18 cellular contexts compared by ENCODE assay signal in genomic region chr11:96072592-96072991, GRCh38.
DNase-seq lines count a peak whose midpoint lies in the region; ATAC-seq and TF ChIP-seq lines count a peak whose summit lies in the region.
"Had no signal": no experiment of that assay in that cellular context is flagged by ENCODE, and none has a peak within 500 bp of the region (broad histone marks: within the 10 kb centered on the region; RNA-seq: fewer than 3 reads in every experiment).

No MANE protein-coding gene starts in this region.

- H3K9me3 Mint-ChIP-seq in activated naive CD4-positive, alpha-beta T cell treated with anti-CD3 and anti-CD28 coated beads for 36 hours, result no peaks in the 10 kb centered on the region

- TF ChIP-seq CTCF in fibroblast of the aortic adventitia (IDR thresholded peaks at IDR 0.05; ENCODE audit: insufficient read depth, low read length) (no peak), tibial artery (IDR thresholded peaks at IDR 0.05) (no peak), esophagus muscularis mucosa (IDR thresholded peaks at IDR 0.05) (no peak), mucosa of descending colon (IDR thresholded peaks at IDR 0.05) (no peak)

- peak overlapping the region; percentile 16 for H3K27ac Mint-ChIP-seq in activated naive CD4-positive, alpha-beta T cell treated with anti-CD3 and anti-CD28 coated beads for 36 hours

- DNase-seq in activated naive CD4-positive, alpha-beta T cell treated with anti-CD3 and anti-CD28 coated beads for 36 hours, result no peak
- no peak for DNase-seq in activated naive CD4-positive, alpha-beta T cell (lab: John Stamatoyannopoulos, UW)
- DNase-seq in fibroblast of the aortic adventitia (ENCODE audit: low read depth) (peak; percentile 53), left ventricle myocardium superior (peak; percentile 37), tibial artery (peak; percentile 52 to 83), esophagus muscularis mucosa (ENCODE audit: extremely low spot score) (no peak), mucosa of descending colon (no peak)
- DNase-seq: BE2C, EL, GF-D8, KG1, NCI-H1092, NCI-H1436, NCI-H187 treated with DMSO at 0.1 percent for 48 hours, NCI-H2107, NCI-H510A, NCI-H748 treated with DMSO at 0.1 percent for 48 hours had no signal

- H3K27me3 ChIP-seq in tibial artery (no peaks in the 10 kb centered on the region), esophagus muscularis mucosa (no peaks in the 10 kb centered on the region)
- H3K27me3 ChIP-seq: BE2C had no signal

- peaks cover 26% of the 10 kb centered on the region for H3K36me3 Mint-ChIP-seq in activated naive CD4-positive, alpha-beta T cell treated with anti-CD3 and anti-CD28 coated beads for 36 hours (ENCODE audit: low read depth)

- no peak overlapping the region for H3K4me3 Mint-ChIP-seq in activated naive CD4-positive, alpha-beta T cell treated with anti-CD3 and anti-CD28 coated beads for 36 hours

- peaks cover 0 to 60% (median 25%) of the 10 kb centered on the region in 4 donors for H3K4me1 ChIP-seq in tibial artery
- H3K4me1 ChIP-seq in esophagus muscularis mucosa, result peaks cover 3 to 17% (median 10%) of the 10 kb centered on the region in 4 donors
- peaks cover 20% of the 10 kb centered on the region for H3K4me1 ChIP-seq in mucosa of descending colon (ENCODE audit: low read depth)

- TF ChIP-seq EP300 in esophagus muscularis mucosa (IDR thresholded peaks at IDR 0.05), result no peak

- intact Hi-C loops in activated naive CD4-positive, alpha-beta T cell treated with anti-CD3 and anti-CD28 coated beads for 36 hours (cut with micrococcal nuclease), result no loop called here
- intact Hi-C loops in left ventricle myocardium superior (cut with micrococcal nuclease) (no loop called here), tibial artery (cut with DNase I; ENCODE audit: low total_unique reads) (no loop called here), esophagus muscularis mucosa (cut with DNase I) (no loop called here), mucosa of descending colon (cut with DNase I, micrococcal nuclease) (no loop called here)

- no peak for ATAC-seq in left ventricle myocardium superior
- ATAC-seq in mucosa of descending colon, result no peak

- no peaks in the 10 kb centered on the region for H3K27me3 Mint-ChIP-seq in activated naive CD4-positive, alpha-beta T cell treated with anti-CD3 and anti-CD28 coated beads for 36 hours (ENCODE audit: low read depth)

- 91% methylated on average over 7 of the region's 7 CpGs for WGBS in esophagus muscularis mucosa

- CTCF ChIA-PET in activated naive CD4-positive, alpha-beta T cell treated with anti-CD3 and anti-CD28 coated beads for 36 hours (lab: Charles Lee), result interaction anchor here (0.6 to 1.4 kb wide), 2 partner anchors 10 to 156 kb away, joined by 3 read pairs; no protein-coding TSS in a partner anchor

- H3K27ac ChIP-seq in tibial artery (no peak overlapping the region), esophagus muscularis mucosa (replicated peaks in 1 of 4) (no peak overlapping the region)
- H3K27ac ChIP-seq: RWPE1 had no signal

- H3K9me3 ChIP-seq in tibial artery (no peaks in the 10 kb centered on the region), esophagus muscularis mucosa (no peaks in the 10 kb centered on the region), mucosa of descending colon (no peaks in the 10 kb centered on the region)
- H3K9me3 ChIP-seq: BE2C had no signal

- no peak overlapping the region for H3K4me3 ChIP-seq in fibroblast of the aortic adventitia (ENCODE audit: low read depth, low read length)
- H3K4me3 ChIP-seq in tibial artery, result no peak overlapping the region
- H3K4me3 ChIP-seq in esophagus muscularis mucosa, result no peak overlapping the region
- no peak overlapping the region for H3K4me3 ChIP-seq in mucosa of descending colon

- H3K36me3 ChIP-seq in tibial artery, result no peaks in the 10 kb centered on the region
- H3K36me3 ChIP-seq in esophagus muscularis mucosa, result peaks cover 0 to 3% (median 0%) of the 10 kb centered on the region in 4 donors
- no peaks in the 10 kb centered on the region for H3K36me3 ChIP-seq in mucosa of descending colon (ENCODE audit: low read depth)
- H3K36me3 ChIP-seq: BE2C had no signal

- peaks cover 73% of the 10 kb centered on the region for H3K4me1 Mint-ChIP-seq in activated naive CD4-positive, alpha-beta T cell treated with anti-CD3 and anti-CD28 coated beads for 36 hours (ENCODE audit: low read depth)

- TF ChIP-seq POLR2A in esophagus muscularis mucosa (IDR thresholded peaks at IDR 0.05; ENCODE audit: low read depth), result no peak

Comparison
In these comparisons a context has a peak if more than half of its experiments do, and no peak if none do; other contexts are left out.
1. DNase-seq: peak in fibroblast of the aortic adventitia (single experiment), left ventricle myocardium superior (single experiment) and tibial artery (2 of 2); none in activated naive CD4-positive, alpha-beta T cell treated with anti-CD3 and anti-CD28 coated beads for 36 hours (single experiment), activated naive CD4-positive, alpha-beta T cell (0 of 4), esophagus muscularis mucosa (single experiment) and mucosa of descending colon (0 of 3).